ENCODE assay signal across 31 cellular contexts in genomic region chr15:83166218-83166617, GRCh38. TPM values are rescaled to one million over a fixed set of nuclear protein-coding genes. Genes with fewer than 3 reads are reported as not detected.
"Had no signal": no experiment of that assay in that cellular context is flagged by ENCODE, and none has a peak within 500 bp of the region (broad histone marks: within the 10 kb centered on the region; RNA-seq: fewer than 3 reads in every experiment).

No MANE protein-coding gene starts in this region.

- H3K36me3 ChIP-seq: adrenal gland, gastroesophageal sphincter, uterus had no signal

- H3K27me3 ChIP-seq: adrenal gland, gastroesophageal sphincter, uterus had no signal

- H3K4me3 ChIP-seq: adrenal gland, gastroesophageal sphincter, skin epidermis, uterus had no signal

- H3K27ac ChIP-seq: adrenal gland, gastroesophageal sphincter, skin epidermis, uterus had no signal

- H3K4me1 Mint-ChIP-seq: brain, mesothelial cell of epicardium had no signal

- H3K36me3 Mint-ChIP-seq: stimulated activated effector memory CD8-positive, alpha-beta T cell treated with anti-CD3 and anti-CD28 coated beads, Interleukin-12 subunit alpha, Interleukin-12 subunit beta, amount 100 ng/mL, for 72 hours had no signal

- H3K27ac Mint-ChIP-seq: activated CD4-positive, alpha-beta memory T cell treated with anti-CD3 and anti-CD28 coated beads for 36 hours; activated naive CD4-positive, alpha-beta T cell treated with anti-CD3 and anti-CD28 coated beads for 36 hours; activated naive CD8-positive, alpha-beta T cell treated with anti-CD3 and anti-CD28 coated beads for 36 hours; brain; dendritic cell treated with granulocyte-macrophage colony-stimulating factor and Interleukin-4, amounts not matched to agents 40 ng/mL and 50 ng/mL, for 4 days; immature natural killer cell; mesothelial cell of epicardium; progenitor cell of endocrine pancreas; stimulated activated effector memory CD8-positive, alpha-beta T cell treated with anti-CD3 and anti-CD28 coated beads, Interleukin-12 subunit alpha, Interleukin-12 subunit beta, amount 100 ng/mL, for 72 hours; stimulated activated naive CD8-positive, alpha-beta T cell treated with anti-CD3 and anti-CD28 coated beads, Interleukin-15, Interleukin-2, amounts not matched to agents 100 ng/mL and 50 ng/mL, for 24 hours; type B pancreatic cell had no signal

- FAIRE-seq: kidney had no signal

- DNase-seq: activated CD4-positive, alpha-beta memory T cell treated with anti-CD3 and anti-CD28 coated beads for 36 hours; activated CD4-positive, alpha-beta T cell treated with anti-CD3 and anti-CD28 coated beads, Interleukin-2, amount 10 ng/mL, durations not matched to agents 24 days and 14 days; activated CD4-positive, CD25-positive, alpha-beta regulatory T cell treated with anti-CD3 and anti-CD28 coated beads, Interleukin-2, amount 50 U/mL, for 72 hours; activated CD8-positive, alpha-beta memory T cell treated with anti-CD3 and anti-CD28 coated beads, Interleukin-2, amount 50 U/mL, for 4 hours; activated effector memory CD4-positive, alpha-beta T cell treated with anti-CD3 and anti-CD28 coated beads, Interleukin-2, amount 50 U/mL, for 16 hours; activated naive CD4-positive, alpha-beta T cell treated with anti-CD3 and anti-CD28 coated beads for 36 hours; activated naive CD8-positive, alpha-beta T cell treated with anti-CD3 and anti-CD28 coated beads for 36 hours; activated T-cell treated with anti-CD3 and anti-CD28 coated beads, Interleukin-2, amount 50 U/mL, for 1 hour; adrenal gland; aorta; hippocampal formation; immature natural killer cell; kidney; left colon; naive thymus-derived CD8-positive, alpha-beta T cell; stimulated activated CD4-positive, alpha-beta T cell treated with anti-CD3 and anti-CD28 coated beads, Interleukin-12 subunit alpha, Interleukin-12 subunit beta, amount 100 ng/mL, for 4 hours; stimulated activated CD4-positive, alpha-beta T cell treated with anti-CD3 and anti-CD28 coated beads, Interleukin-4, amount 100 ng/mL, for 24 hours; T-helper 2 cell; uterus had no signal

- H3K4me3 Mint-ChIP-seq: activated CD4-positive, alpha-beta memory T cell treated with anti-CD3 and anti-CD28 coated beads for 36 hours; activated naive CD4-positive, alpha-beta T cell treated with anti-CD3 and anti-CD28 coated beads for 36 hours; activated naive CD8-positive, alpha-beta T cell treated with anti-CD3 and anti-CD28 coated beads for 36 hours; activated T-helper 1 cell treated with anti-CD3 and anti-CD28 coated beads, Interleukin-12 subunit alpha, Interleukin-12 subunit beta, Interleukin-2, Interleukin-4 antibody, amounts not matched to agents 30 ng/mL and 10 ng/mL and 1 ng/mL, durations not matched to agents 14 hours and 24 hours and 36 hours; brain; dendritic cell treated with granulocyte-macrophage colony-stimulating factor and Interleukin-4, amounts not matched to agents 40 ng/mL and 50 ng/mL, for 4 days; immature natural killer cell; mesothelial cell of epicardium; naive thymus-derived CD8-positive, alpha-beta T cell; stimulated activated effector memory CD8-positive, alpha-beta T cell treated with anti-CD3 and anti-CD28 coated beads, Interleukin-12 subunit alpha, Interleukin-12 subunit beta, amount 100 ng/mL, for 72 hours; stimulated activated naive CD8-positive, alpha-beta T cell treated with anti-CD3 and anti-CD28 coated beads, Interleukin-15, Interleukin-2, amounts not matched to agents 100 ng/mL and 50 ng/mL, for 24 hours; type B pancreatic cell had no signal

- H3K27me3 Mint-ChIP-seq: brain; dendritic cell treated with granulocyte-macrophage colony-stimulating factor and Interleukin-4, amounts not matched to agents 40 ng/mL and 50 ng/mL, for 4 days; progenitor cell of endocrine pancreas; type B pancreatic cell had no signal

- H3K4me1 ChIP-seq: adrenal gland, gastroesophageal sphincter, uterus had no signal

- ATAC-seq: gastroesophageal sphincter; left colon; naive thymus-derived CD8-positive, alpha-beta T cell; sciatic nerve; stimulated activated effector memory CD8-positive, alpha-beta T cell treated with anti-CD3 and anti-CD28 coated beads, Interleukin-12 subunit alpha, Interleukin-12 subunit beta, amount 100 ng/mL, for 72 hours had no signal

RNA-seq across cellular contexts. Expression of gene TM6SF1, which starts 58.8 kb away (rescaled TPM):
- total RNA-seq: mesothelial cell of epicardium, progenitor cell of endocrine pancreas, renal cortical epithelial cell had no signal
